Comparison of ENCODE assay signal across 1 cellular context in genomic region chr1:11984559-11984958, GRCh38.
TF ChIP-seq lines count a peak whose summit lies in the region.

No MANE protein-coding gene starts in this region.

TF ChIP-seq in HepG2, 621 proteins besides CTCF, POLR2A, EP300 and RAD21:
- TF ChIP-seq PAXIP1 (CRISPR knock-in tag; conservative IDR thresholded peaks at IDR 0.05): peak; percentile 55
- peak; percentile 66 for TF ChIP-seq BCL6 (CRISPR knock-in tag; IDR thresholded peaks at IDR 0.05)
- TF ChIP-seq ZNF816 (CRISPR knock-in tag; IDR thresholded peaks at IDR 0.05; ENCODE audit: borderline replicate concordance): no peak
- 0 out of 2 replicates have a peak, but pooled peaks have one; percentile 2 for TF ChIP-seq HNF4A (CRISPR knock-in tag; IDR thresholded peaks at IDR 0.05)
- TF ChIP-seq ZNF446 (CRISPR knock-in tag; IDR thresholded peaks at IDR 0.05): no peak
